In genomic region chr9:135376511-135377173, GRCh38 we compare ENCODE assay signal across 17 cellular contexts.
DNase-seq lines count a peak whose midpoint lies in the region; FAIRE-seq and TF ChIP-seq lines count a peak whose summit lies in the region.
"Had no signal": no experiment of that assay in that cellular context is flagged by ENCODE, and none has a peak within 500 bp of the region (broad histone marks: within the 10 kb centered on the region; RNA-seq: fewer than 3 reads in every experiment).

No MANE protein-coding gene starts in this region.

- H3K4me3 ChIP-seq in choroid plexus epithelial cell (ENCODE audit: low read depth, low read length), result no peak overlapping the region
- H3K4me3 ChIP-seq: SJCRH30 had no signal

- FAIRE-seq in RCC 7860 (lab: Jason Lieb, UNC), result no peak
- FAIRE-seq: GM12892 had no signal

- no peaks in the 10 kb centered on the region for H3K4me1 Mint-ChIP-seq in activated CD4-positive, alpha-beta memory T cell treated with anti-CD3 and anti-CD28 coated beads for 36 hours (ENCODE audit: low read depth)
- H3K4me1 Mint-ChIP-seq: B cell had no signal

- POLR2A ChIA-PET in activated CD4-positive, alpha-beta memory T cell treated with anti-CD3 and anti-CD28 coated beads for 36 hours (lab: Charles Lee), result no interaction called here

- H3K27ac Mint-ChIP-seq in activated CD4-positive, alpha-beta memory T cell treated with anti-CD3 and anti-CD28 coated beads for 36 hours, result no peak overlapping the region
- H3K27ac Mint-ChIP-seq: B cell; CD4-positive, alpha-beta T cell had no signal

- CTCF ChIA-PET in activated CD4-positive, alpha-beta memory T cell treated with anti-CD3 and anti-CD28 coated beads for 36 hours (lab: Charles Lee), result no interaction called here

- intact Hi-C loops in activated CD4-positive, alpha-beta memory T cell treated with anti-CD3 and anti-CD28 coated beads for 36 hours (cut with micrococcal nuclease), result no loop called here

- no peak for TF ChIP-seq CTCF in choroid plexus epithelial cell (conservative IDR thresholded peaks at IDR 0.05; ENCODE audit: low read depth, low read length)

- H3K36me3 Mint-ChIP-seq in activated CD4-positive, alpha-beta memory T cell treated with anti-CD3 and anti-CD28 coated beads for 36 hours, result no peaks in the 10 kb centered on the region

- DNase-seq in A172 (ENCODE audit: low spot score) (peak; percentile 53), COLO829 (ENCODE audit: low spot score) (peak; percentile 31), NCI-H446 (lab: John Stamatoyannopoulos, UW) (peak; percentile 37 to 77), choroid plexus epithelial cell (ENCODE audit: low read depth) (peak; percentile 21), NCI-H187 (lab: John Stamatoyannopoulos, UW) (no peak), RCC 7860 (ENCODE audit: low spot score) (no peak), NCI-H524 treated with DMSO at 0.1 percent for 48 hours (lab: John Stamatoyannopoulos, UW) (no peak)
- no peak for DNase-seq in activated CD4-positive, alpha-beta memory T cell treated with anti-CD3 and anti-CD28 coated beads for 36 hours
- DNase-seq: ACHN; CD4-positive, alpha-beta T cell; GOT3; KG1; NCI-H1048; NCI-H2227 treated with DMSO at 0.1 percent for 48 hours; SJCRH30 had no signal

- H3K27me3 Mint-ChIP-seq in activated CD4-positive, alpha-beta memory T cell treated with anti-CD3 and anti-CD28 coated beads for 36 hours, result peaks cover 2% of the 10 kb centered on the region
- H3K27me3 Mint-ChIP-seq: CD4-positive, alpha-beta T cell had no signal

- no peak overlapping the region for H3K4me3 Mint-ChIP-seq in activated CD4-positive, alpha-beta memory T cell treated with anti-CD3 and anti-CD28 coated beads for 36 hours
- H3K4me3 Mint-ChIP-seq: B cell; CD4-positive, alpha-beta T cell had no signal

- H3K9me3 Mint-ChIP-seq in activated CD4-positive, alpha-beta memory T cell treated with anti-CD3 and anti-CD28 coated beads for 36 hours, result no peaks in the 10 kb centered on the region
- H3K9me3 Mint-ChIP-seq: CD4-positive, alpha-beta T cell had no signal

Comparison
In these comparisons a context has a peak if more than half of its experiments do, and no peak if none do; other contexts are left out.
1. DNase-seq: peak in A172 (single experiment), COLO829 (single experiment), NCI-H446 (2 of 2) and choroid plexus epithelial cell (single experiment); none in NCI-H187 (0 of 2), activated CD4-positive, alpha-beta memory T cell treated with anti-CD3 and anti-CD28 coated beads for 36 hours (single experiment), RCC 7860 (single experiment) and NCI-H524 treated with DMSO at 0.1 percent for 48 hours (single experiment).